ENCODE assay signal across 13 cellular contexts in genomic region chr11:11895672-11896071, GRCh38. TPM values are rescaled to one million over a fixed set of nuclear protein-coding genes. Genes with fewer than 3 reads are reported as not detected.
DNase-seq lines count a peak whose midpoint lies in the region; FAIRE-seq and TF ChIP-seq lines count a peak whose summit lies in the region.
"Had no signal": no experiment of that assay in that cellular context is flagged by ENCODE, and none has a peak within 500 bp of the region (broad histone marks: within the 10 kb centered on the region; RNA-seq: fewer than 3 reads in every experiment).

No MANE protein-coding gene starts in this region.

- no peak overlapping the region for H3K4me3 ChIP-seq in OCI-LY3 (ENCODE audit: low read length)
- H3K4me3 ChIP-seq: HAP-1 had no signal

- peaks cover 7% of the 10 kb centered on the region for H4K20me1 ChIP-seq in OCI-LY3 (ENCODE audit: insufficient read depth, low read length)

- H3K9me3 ChIP-seq in OCI-LY3 (ENCODE audit: insufficient read depth, low read length) = no peaks in the 10 kb centered on the region
- H3K9me3 ChIP-seq: HAP-1 had no signal

- no peak for DNase-seq in H54 (ENCODE audit: insufficient read length, low spot score)
- DNase-seq in chondrocyte (ENCODE audit: low spot score) = no peak
- DNase-seq in progenitor cell of endocrine pancreas (ENCODE audit: low spot score, unreplicated experiment) = no peak
- DNase-seq in 8988T = no peak
- no peak for DNase-seq in iPS-NIHi7 (ENCODE audit: extremely low spot score)
- DNase-seq in activated naive CD4-positive, alpha-beta T cell treated with Interleukin-2 at 50 U/mL for 16 hours = no peak
- no peak for DNase-seq in substantia nigra (lab: John Stamatoyannopoulos, UW)
- DNase-seq: activated CD8-positive, alpha-beta memory T cell treated with anti-CD3 and anti-CD28 coated beads, Interleukin-2, amount 50 U/mL, for 4 hours; amniotic stem cell; NCI-H2171 treated with DMSO at 0.1 percent for 48 hours; SHP77 treated with DMSO at 0.1 percent for 48 hours had no signal

- peaks cover 4% of the 10 kb centered on the region for H3K36me3 ChIP-seq in OCI-LY3 (replicated peaks; ENCODE audit: low read depth, low read length)

- H3K27me3 Mint-ChIP-seq in chondrocyte (ENCODE audit: low read depth) (no peaks in the 10 kb centered on the region), progenitor cell of endocrine pancreas (no peaks in the 10 kb centered on the region)

- TF ChIP-seq POLR2A in H54 (IDR thresholded peaks at IDR 0.05; ENCODE audit: low read depth, low read length) = no peak

- H3K27ac ChIP-seq in OCI-LY3 (ENCODE audit: low read length) (no peak overlapping the region), substantia nigra (ENCODE audit: low read depth, low read length, poor library complexity, severe bottlenecking) (no peak overlapping the region)

- no peaks in the 10 kb centered on the region for H3K27me3 ChIP-seq in OCI-LY3 (ENCODE audit: low read depth, low read length)

- peak; percentile 15 for FAIRE-seq in H54 (lab: Jason Lieb, UNC)

- H2AFZ ChIP-seq in OCI-LY3 (ENCODE audit: low read depth, low read length) = no peak overlapping the region

- peaks cover 22% of the 10 kb centered on the region for H3K4me1 Mint-ChIP-seq in chondrocyte (ENCODE audit: low read depth)
- peaks cover 5% of the 10 kb centered on the region for H3K4me1 Mint-ChIP-seq in progenitor cell of endocrine pancreas (ENCODE audit: low read depth)

- no peaks in the 10 kb centered on the region for H3K79me2 ChIP-seq in OCI-LY3 (ENCODE audit: low read length)

- H3K36me3 Mint-ChIP-seq in chondrocyte (ENCODE audit: low read depth) = peaks cover 9% of the 10 kb centered on the region
- H3K36me3 Mint-ChIP-seq in progenitor cell of endocrine pancreas (ENCODE audit: insufficient read depth) = peaks cover 23% of the 10 kb centered on the region

- no peaks in the 10 kb centered on the region for H3K9me3 Mint-ChIP-seq in chondrocyte (ENCODE audit: low read depth)
- no peaks in the 10 kb centered on the region for H3K9me3 Mint-ChIP-seq in progenitor cell of endocrine pancreas (ENCODE audit: low read depth)

- H3K4me1 ChIP-seq in OCI-LY3 (ENCODE audit: low read length) = no peaks in the 10 kb centered on the region
- H3K4me1 ChIP-seq: HAP-1 had no signal

- TF ChIP-seq CTCF in OCI-LY3 (IDR thresholded peaks at IDR 0.05; ENCODE audit: low read depth, low read length) (0 out of 2 replicates have a peak, but pooled peaks have one; percentile 13), chondrocyte (IDR thresholded peaks at IDR 0.05) (peak; percentile 65), progenitor cell of endocrine pancreas (IDR thresholded peaks at IDR 0.05; ENCODE audit: unreplicated experiment) (no peak)

- no peak overlapping the region for H3K4me2 ChIP-seq in OCI-LY3 (ENCODE audit: low read length)

- H3K4me3 Mint-ChIP-seq in chondrocyte (ENCODE audit: unreplicated experiment) (no peak overlapping the region), progenitor cell of endocrine pancreas (ENCODE audit: low read depth) (no peak overlapping the region)

- H3K9ac ChIP-seq in OCI-LY3 (ENCODE audit: low read length) = no peak overlapping the region

- peak overlapping the region; percentile 9 for H3K27ac Mint-ChIP-seq in chondrocyte (ENCODE audit: unreplicated experiment)
- peak overlapping the region; percentile 71 for H3K27ac Mint-ChIP-seq in progenitor cell of endocrine pancreas

RNA-seq across cellular contexts. Expression of gene USP47, which starts 53.9 kb away (rescaled TPM):
- total RNA-seq in chondrocyte (44.4 to 54.8 TPM (median 47.8 TPM) in 3 replicates), progenitor cell of endocrine pancreas (81.5 and 85.8 TPM in 2 replicates)
